Comparison of ENCODE assay signal across 1 cellular context in the genomic region with DNA sequence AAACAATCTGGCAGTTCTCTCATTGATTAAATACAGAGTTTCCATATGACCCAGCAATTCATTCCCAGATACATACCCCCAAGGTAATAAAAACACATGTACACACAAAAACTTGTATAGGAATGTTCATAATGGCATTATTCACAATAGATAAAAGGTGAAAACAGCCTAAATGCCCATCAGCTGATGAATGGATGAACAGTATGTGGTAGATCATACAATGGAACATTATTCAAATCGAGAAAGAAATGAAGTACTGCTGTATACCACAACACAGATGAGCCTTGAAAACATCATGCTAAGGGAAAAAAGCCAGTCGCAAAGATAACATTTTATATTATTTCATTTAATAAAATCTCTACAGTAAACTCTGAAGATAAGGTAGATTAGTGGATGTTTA.
TF ChIP-seq lines count a peak whose summit lies in the region.

No MANE protein-coding gene starts in this region.

TF ChIP-seq in WTC11, 78 proteins besides CTCF, POLR2A, EP300 and RAD21 (continued from another document):
- TF ChIP-seq ARID4B (CRISPR knock-in tag; IDR thresholded peaks at IDR 0.05; ENCODE audit: borderline replicate concordance) (no peak), FOXJ3 (CRISPR knock-in tag; IDR thresholded peaks at IDR 0.05; ENCODE audit: borderline replicate concordance) (no peak), ERG (CRISPR knock-in tag; IDR thresholded peaks at IDR 0.05) (no peak)
